Comparison of ENCODE assay signal across 24 cellular contexts in genomic region chr4:139256349-139256748, GRCh38.
"Had no signal": no experiment of that assay in that cellular context is flagged by ENCODE, and none has a peak within 500 bp of the region (broad histone marks: within the 10 kb centered on the region; RNA-seq: fewer than 3 reads in every experiment).

No MANE protein-coding gene starts in this region.

- H3K4me1 ChIP-seq: esophagus squamous epithelium, neural progenitor cell, right atrium auricular region, spleen, suprapubic skin, tibial artery, upper lobe of right lung had no signal

- H3K4me2 ChIP-seq: neural progenitor cell had no signal

- DNase-seq: activated CD4-positive, alpha-beta T cell treated with anti-CD3 and anti-CD28 coated beads for 48 hours; activated CD4-positive, alpha-beta T cell treated with anti-CD3 and anti-CD28 coated beads, Interleukin-2, amount 50 U/mL, for 48 hours; activated CD8-positive, alpha-beta memory T cell treated with anti-CD3 and anti-CD28 coated beads for 24 hours; activated gamma-delta T cell treated with Interleukin-2 at 50 U/mL for 16 hours; activated naive CD4-positive, alpha-beta T cell treated with anti-CD3 and anti-CD28 coated beads, Interleukin-2, amount 50 U/mL, for 16 hours; dermis blood vessel endothelial cell; effector CD4-positive, alpha-beta T cell; esophagus squamous epithelium; islet precursor cell; left cardiac atrium; mammary epithelial cell; midbrain; naive thymus-derived CD8-positive, alpha-beta T cell; occipital lobe; spleen; stimulated activated naive CD4-positive, alpha-beta T cell; tibial artery; upper lobe of right lung; WERI-Rb-1 had no signal

- H3K27ac ChIP-seq: epithelial cell of prostate, esophagus squamous epithelium, neural progenitor cell, right atrium auricular region, spleen, suprapubic skin, tibial artery, upper lobe of right lung, WERI-Rb-1 had no signal

- H3K9ac ChIP-seq: neural progenitor cell had no signal

- ATAC-seq: activated CD4-positive, CD25-positive, alpha-beta regulatory T cell treated with anti-CD3 and anti-CD28 coated beads, Interleukin-2, amount 50 U/mL, for 24 hours; left cardiac atrium; naive thymus-derived CD8-positive, alpha-beta T cell; upper lobe of right lung had no signal

- H3K36me3 ChIP-seq: esophagus squamous epithelium, neural progenitor cell, right atrium auricular region, spleen, suprapubic skin, tibial artery, upper lobe of right lung, WERI-Rb-1 had no signal

- H3K4me3 ChIP-seq: esophagus squamous epithelium, neural progenitor cell, right atrium auricular region, spleen, suprapubic skin, tibial artery, upper lobe of right lung had no signal

- H3K27me3 ChIP-seq: esophagus squamous epithelium, neural progenitor cell, right atrium auricular region, spleen, suprapubic skin, tibial artery, upper lobe of right lung had no signal
